Comparison of ENCODE assay signal across 1 cellular context in genomic region chr17:76414334-76415295, GRCh38.
A peak's percentile ranks its signal among the peaks of the same experiment; 100 is the strongest.
TF ChIP-seq lines count a peak whose summit lies in the region.

No MANE protein-coding gene starts in this region.

TF ChIP-seq in HEK293, 187 proteins besides CTCF, POLR2A, EP300 and RAD21 (continued from another document):
- TF ChIP-seq ZNF302 (tag by site-specific recombination; IDR thresholded peaks at IDR 0.05; ENCODE audit: low read depth) (no peak), ZNF132 (tag by site-specific recombination; IDR thresholded peaks at IDR 0.05; ENCODE audit: borderline replicate concordance) (no peak), ZNF398 (tag by site-specific recombination; IDR thresholded peaks at IDR 0.05) (peak; percentile 37), ZBTB17 (tag by site-specific recombination; IDR thresholded peaks at IDR 0.05) (peak; percentile 71), PRDM10 (tag by site-specific recombination; IDR thresholded peaks at IDR 0.05) (peak; percentile 86)
